ENCODE assay signal across 21 cellular contexts in the genomic region with DNA sequence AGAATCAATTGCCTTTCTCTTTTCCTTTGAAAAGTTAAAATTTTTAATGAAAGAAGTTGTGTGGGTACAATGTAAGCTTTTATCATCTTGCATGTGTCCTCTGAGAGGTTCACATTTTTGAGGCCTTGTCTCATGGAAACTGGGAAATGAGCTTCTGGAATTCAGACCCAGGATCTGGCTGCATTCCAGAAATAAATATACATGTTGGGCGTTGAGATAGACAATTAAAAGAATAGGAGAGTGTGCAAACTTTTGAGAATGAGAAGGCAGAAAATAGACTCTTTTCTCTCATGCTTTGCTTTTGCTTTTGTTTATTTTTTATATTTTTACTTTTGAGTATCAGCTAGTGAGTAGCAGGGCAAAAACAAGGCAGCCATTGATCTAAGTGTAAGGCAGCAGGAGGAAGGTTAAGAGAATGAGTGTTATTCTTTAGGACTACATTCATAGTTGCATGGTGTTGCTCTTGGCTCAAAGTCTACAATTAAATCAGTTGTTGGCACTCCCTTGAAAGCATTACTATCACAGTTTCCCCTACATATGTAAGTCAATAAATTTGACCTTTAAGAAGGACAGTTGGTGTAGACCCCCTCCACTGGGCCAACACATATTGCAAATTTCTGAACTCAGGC. TPM values are rescaled to one million over a fixed set of nuclear protein-coding genes. Genes with fewer than 3 reads are reported as not detected.
A peak's percentile ranks its signal among the peaks of the same experiment; 100 is the strongest.
DNase-seq lines count a peak whose midpoint lies in the region; ATAC-seq, FAIRE-seq and TF ChIP-seq lines count a peak whose summit lies in the region.
"Had no signal": no experiment of that assay in that cellular context is flagged by ENCODE, and none has a peak within 500 bp of the region (broad histone marks: within the 10 kb centered on the region; RNA-seq: fewer than 3 reads in every experiment).

No MANE protein-coding gene starts in this region.

- no peaks in the 10 kb centered on the region for H3K9me1 ChIP-seq in endothelial cell of umbilical vein (replicated peaks; ENCODE audit: control insufficient read depth, extremely low read depth, insufficient read depth, low read length)

- H3K27me3 ChIP-seq in astrocyte (ENCODE audit: insufficient read depth, low read length) (no peaks in the 10 kb centered on the region), endothelial cell of umbilical vein (ENCODE audit: control insufficient read depth in 2 of 2, insufficient read depth in 2 of 2, low read length in 2 of 2) (peaks cover 12 to 19% of the 10 kb centered on the region in 2 experiments)

- DNase-seq in EH (ENCODE audit: low read depth) (peak; percentile 67), astrocyte (ENCODE audit: low read depth) (peak; percentile 85), endothelial cell of umbilical vein (ENCODE audit: low read depth, low spot score) (peak; percentile 83), Kasumi-1 (lab: John Stamatoyannopoulos, UW) (no peak), islet precursor cell (no peak)
- DNase-seq: activated CD8-positive, alpha-beta T cell treated with anti-CD3 and anti-CD28 coated beads for 36 hours; activated effector memory CD4-positive, alpha-beta T cell treated with Interleukin-2 at 50 U/mL for 16 hours; aorta; COR-L47; MM.1S; NCI-H2107; RPMI8226; stimulated activated CD4-positive, alpha-beta T cell treated with anti-CD3 and anti-CD28 coated beads, Interleukin-2, amount 100 ng/mL, for 24 hours; T-helper 1 cell; WERI-Rb-1 had no signal

- H3K9ac ChIP-seq in astrocyte (ENCODE audit: low read length) (no peak overlapping the region), endothelial cell of umbilical vein (replicated peaks; ENCODE audit: extremely low read depth, insufficient read depth, low read length) (no peak overlapping the region)

- H3K9me3 Mint-ChIP-seq in astrocyte (ENCODE audit: unreplicated experiment) (no peaks in the 10 kb centered on the region), nephron (no peaks in the 10 kb centered on the region)
- H3K9me3 Mint-ChIP-seq: activated CD8-positive, alpha-beta T cell treated with anti-CD3 and anti-CD28 coated beads for 36 hours had no signal

- H3K79me2 ChIP-seq in astrocyte (ENCODE audit: insufficient read depth, low read length) = peaks cover 23% of the 10 kb centered on the region
- H3K79me2 ChIP-seq in endothelial cell of umbilical vein (ENCODE audit: control insufficient read depth, insufficient read depth, low read length) = no peaks in the 10 kb centered on the region

- no peak overlapping the region for H3K4me3 ChIP-seq in astrocyte (ENCODE audit: insufficient read depth, low read depth, low read length)
- H3K4me3 ChIP-seq in endothelial cell of umbilical vein (replicated peaks in 1 of 3; ENCODE audit: insufficient read depth in 1 of 3, low read depth in 1 of 3, low read length in 3 of 3) = no peak overlapping the region
- H3K4me3 ChIP-seq: prostate gland, thoracic aorta had no signal

- H4K20me1 ChIP-seq in astrocyte (ENCODE audit: insufficient read depth, low read length) (no peaks in the 10 kb centered on the region), endothelial cell of umbilical vein (replicated peaks; ENCODE audit: control insufficient read depth, extremely low read depth, insufficient read depth, low read length) (no peaks in the 10 kb centered on the region)

- TF ChIP-seq POLR2A in endothelial cell of umbilical vein (IDR thresholded peaks at IDR 0.05; ENCODE audit: low read depth, low read length) = no peak

- H3K27ac ChIP-seq in astrocyte (ENCODE audit: low read depth, low read length) (peak overlapping the region; percentile 64), endothelial cell of umbilical vein (ENCODE audit: insufficient read depth, low read depth, low read length) (no peak overlapping the region)
- H3K27ac ChIP-seq: prostate gland, WERI-Rb-1 had no signal

- H2AFZ ChIP-seq in astrocyte (ENCODE audit: low read depth, low read length) = no peak overlapping the region
- no peak overlapping the region for H2AFZ ChIP-seq in endothelial cell of umbilical vein (ENCODE audit: low read depth, low read length)

- FAIRE-seq in astrocyte (lab: Jason Lieb, UNC) (peak; percentile 69), endothelial cell of umbilical vein (lab: Jason Lieb, UNC) (peak; percentile 69)

- H3K36me3 Mint-ChIP-seq in astrocyte (ENCODE audit: low read depth, unreplicated experiment) = peaks cover 2% of the 10 kb centered on the region
- H3K36me3 Mint-ChIP-seq in nephron (ENCODE audit: low read depth) = no peaks in the 10 kb centered on the region

- BruUV-seq in endothelial cell of umbilical vein (replicated peaks; lab: Mats Ljungman, UMichigan) = no TSS peak

- H3K36me3 ChIP-seq in astrocyte (ENCODE audit: insufficient read depth, low read length) (no peaks in the 10 kb centered on the region), endothelial cell of umbilical vein (ENCODE audit: control insufficient read depth in 2 of 2, extremely low read depth in 1 of 2, insufficient read depth in 2 of 2, low read length in 2 of 2) (no peaks in the 10 kb centered on the region)
- H3K36me3 ChIP-seq: prostate gland, thoracic aorta, WERI-Rb-1 had no signal

- H3K27me3 Mint-ChIP-seq in astrocyte (ENCODE audit: low read depth, unreplicated experiment) (no peaks in the 10 kb centered on the region), nephron (ENCODE audit: low read depth) (no peaks in the 10 kb centered on the region)

- ATAC-seq in HG03457 (IDR thresholded peaks at IDR 0.05; ENCODE audit: unreplicated experiment) (no peak), HG02610 (IDR thresholded peaks at IDR 0.05; ENCODE audit: unreplicated experiment) (no peak)
- ATAC-seq: activated CD8-positive, alpha-beta T cell treated with anti-CD3 and anti-CD28 coated beads for 36 hours had no signal

- H3K27ac Mint-ChIP-seq in astrocyte (ENCODE audit: unreplicated experiment) (peak overlapping the region; percentile 94), nephron (peak overlapping the region in 2 of 3 experiments; percentile 25 to 67)
- H3K27ac Mint-ChIP-seq: activated CD8-positive, alpha-beta T cell treated with anti-CD3 and anti-CD28 coated beads for 36 hours had no signal

- peak overlapping the region; percentile 38 for H3K4me2 ChIP-seq in astrocyte (ENCODE audit: low read length)
- H3K4me2 ChIP-seq in endothelial cell of umbilical vein (ENCODE audit: insufficient read depth, low read length) = no peak overlapping the region

- H3K4me1 ChIP-seq in astrocyte (ENCODE audit: insufficient read depth, low read length) = peaks cover 34% of the 10 kb centered on the region
- peaks cover 24% of the 10 kb centered on the region for H3K4me1 ChIP-seq in endothelial cell of umbilical vein (ENCODE audit: control insufficient read depth, extremely low read depth, insufficient read depth, low read length)
- H3K4me1 ChIP-seq: prostate gland had no signal

- CTCF ChIA-PET in endothelial cell of umbilical vein (lab: Charles Lee) = interaction anchor here (1.0 to 2.6 kb wide), 3 partner anchors 8 to 57 kb away, joined by 3 to 12 read pairs (median 3); partner anchors contain the start of gene CCDC158

- H3K4me1 Mint-ChIP-seq in astrocyte (ENCODE audit: low read depth, unreplicated experiment) = peaks cover 39% of the 10 kb centered on the region
- peaks cover 18% of the 10 kb centered on the region for H3K4me1 Mint-ChIP-seq in nephron

- no peak overlapping the region for H3K4me3 Mint-ChIP-seq in astrocyte (ENCODE audit: unreplicated experiment)
- H3K4me3 Mint-ChIP-seq in nephron = no peak overlapping the region
- H3K4me3 Mint-ChIP-seq: activated CD8-positive, alpha-beta T cell treated with anti-CD3 and anti-CD28 coated beads for 36 hours had no signal

- TF ChIP-seq CTCF in astrocyte (IDR thresholded peaks at IDR 0.05; ENCODE audit: insufficient read depth, low read depth, low read length) (no peak), endothelial cell of umbilical vein (IDR thresholded peaks at IDR 0.05; ENCODE audit: extremely low read depth in 1 of 2, insufficient read depth in 1 of 2, low read depth in 1 of 2, low read length in 2 of 2) (no peak), nephron (IDR thresholded peaks at IDR 0.05; ENCODE audit: unreplicated experiment in 3 of 3) (no peak)

- intact Hi-C loops in endothelial cell of umbilical vein (cut with micrococcal nuclease) = no loop called here

- no peaks in the 10 kb centered on the region for H3K9me3 ChIP-seq in astrocyte (ENCODE audit: insufficient read depth, low read depth, low read length)
- no peaks in the 10 kb centered on the region for H3K9me3 ChIP-seq in endothelial cell of umbilical vein (replicated peaks; ENCODE audit: control insufficient read depth, insufficient read depth, low read length)
- H3K9me3 ChIP-seq: prostate gland, thoracic aorta had no signal

- dilution Hi-C loops in endothelial cell of umbilical vein (cut with MboI; ENCODE audit: extremely low pct_ligation_motif_present, low sequenced_read_pairs) = no loop called here

- POLR2A ChIA-PET in endothelial cell of umbilical vein (lab: Charles Lee) = no interaction called here

TF ChIP-seq in endothelial cell of umbilical vein, 7 proteins besides CTCF, POLR2A, EP300 and RAD21 (continues in another document):
- TF ChIP-seq EZH2 (IDR thresholded peaks at IDR 0.05; ENCODE audit: borderline replicate concordance, low read depth, low read length, severe bottlenecking) (no peak), FOS (IDR thresholded peaks at IDR 0.05; ENCODE audit: borderline replicate concordance, insufficient read depth, low read length) (no peak), GATA2 (IDR thresholded peaks at IDR 0.05; ENCODE audit: insufficient read depth, insufficient read length, low read depth, low read length) (no peak), JUN (IDR thresholded peaks at IDR 0.05; ENCODE audit: borderline replicate concordance, insufficient read depth, insufficient read length, low read depth) (no peak)

RNA-seq across cellular contexts. Expression of gene SHROOM3, which starts 12.4 kb away (rescaled TPM):
- total RNA-seq in astrocyte (50.9 and 64.6 TPM in 2 replicates), endothelial cell of umbilical vein (6.7 and 14.9 TPM in 2 replicates)
- 2.6 and 2.7 TPM in 2 replicates for polyA plus RNA-seq in endothelial cell of umbilical vein
- 2.5 and 2.7 TPM in 2 replicates for polyA plus RNA-seq in endothelial cell of umbilical vein (2011; cell fraction: cytosol; rRNA removed)
- 3.2 and 3.7 TPM in 2 replicates for polyA plus RNA-seq in endothelial cell of umbilical vein (2011; cell fraction: nucleus; rRNA removed)
- 2.4 and 3.0 TPM in 2 replicates for polyA plus RNA-seq in endothelial cell of umbilical vein (2012)
- polyA minus RNA-seq in endothelial cell of umbilical vein = 15.1 and 24.2 TPM in 2 replicates
- polyA minus RNA-seq in endothelial cell of umbilical vein (2011; cell fraction: cytosol; rRNA and poly(A)+ RNA removed) = 24.9 TPM
- 12.4 and 13.7 TPM in 2 replicates for polyA minus RNA-seq in endothelial cell of umbilical vein (2011; cell fraction: nucleus; rRNA and poly(A)+ RNA removed)
- total RNA-seq: activated CD8-positive, alpha-beta T cell treated with anti-CD3 and anti-CD28 coated beads for 36 hours had no signal

RNA-seq across cellular contexts. Expression of gene CCDC158, which starts 26.5 kb away (rescaled TPM):
- not detected in 2 replicates for total RNA-seq in astrocyte
- not detected in 2 replicates for total RNA-seq in endothelial cell of umbilical vein
- not detected in 2 replicates for polyA plus RNA-seq in endothelial cell of umbilical vein
- polyA plus RNA-seq in endothelial cell of umbilical vein (2011; cell fraction: cytosol; rRNA removed) = not detected in 2 replicates
- not detected in 2 replicates for polyA plus RNA-seq in endothelial cell of umbilical vein (2011; cell fraction: nucleus; rRNA removed)
- not detected in 2 replicates for polyA plus RNA-seq in endothelial cell of umbilical vein (2012)
- polyA minus RNA-seq in endothelial cell of umbilical vein = not detected in 2 replicates
- polyA minus RNA-seq in endothelial cell of umbilical vein (2011; cell fraction: cytosol; rRNA and poly(A)+ RNA removed) = not detected
- not detected in 2 replicates for polyA minus RNA-seq in endothelial cell of umbilical vein (2011; cell fraction: nucleus; rRNA and poly(A)+ RNA removed)
- total RNA-seq: activated CD8-positive, alpha-beta T cell treated with anti-CD3 and anti-CD28 coated beads for 36 hours; HT-29 had no signal

Comparison
In these comparisons a context has a peak if more than half of its experiments do, and no peak if none do; other contexts are left out.
1. DNase-seq: peak in EH (single experiment), astrocyte (single experiment) and endothelial cell of umbilical vein (single experiment); none in Kasumi-1 (0 of 2) and islet precursor cell (single experiment).